1 cellular context compared by ENCODE assay signal in the genomic region with DNA sequence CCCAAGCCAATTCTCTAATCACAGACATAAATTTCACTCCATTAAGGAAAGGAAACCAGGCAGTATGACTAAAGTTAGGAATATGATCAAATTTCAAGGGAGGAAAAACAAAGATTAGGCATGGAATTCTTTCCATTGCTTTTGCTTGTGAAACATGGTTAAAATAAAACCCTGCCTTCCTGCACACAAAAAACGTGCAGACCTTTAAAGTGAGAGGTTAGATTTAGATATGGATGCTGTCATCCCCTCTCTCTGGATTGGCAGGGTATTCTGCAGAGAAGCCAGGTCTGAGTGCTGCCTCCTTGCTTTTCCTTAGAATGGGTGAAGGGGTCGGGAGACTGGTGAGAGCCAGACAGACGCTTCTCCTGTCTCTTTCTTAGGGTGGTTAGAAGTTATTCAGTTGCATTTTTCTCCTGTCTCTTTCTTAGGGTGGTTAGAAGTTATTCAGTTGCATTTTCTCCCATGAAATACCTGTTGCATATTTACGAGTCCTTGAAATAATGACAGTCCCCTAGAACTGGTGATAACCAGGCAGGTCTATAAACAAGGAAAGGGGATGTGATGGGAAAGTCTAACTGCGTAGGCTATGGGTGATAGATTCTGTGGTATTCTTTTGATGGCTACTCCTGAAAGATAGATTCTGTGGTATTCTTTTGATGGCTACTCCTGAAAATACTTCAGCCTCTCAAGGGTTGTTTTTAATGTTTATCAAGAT.
TF ChIP-seq lines count a peak whose summit lies in the region.

No MANE protein-coding gene starts in this region.

TF ChIP-seq in HepG2, 621 proteins besides CTCF, POLR2A, EP300 and RAD21 (continued from another document and continues in another):
- TF ChIP-seq, protein P1, sequence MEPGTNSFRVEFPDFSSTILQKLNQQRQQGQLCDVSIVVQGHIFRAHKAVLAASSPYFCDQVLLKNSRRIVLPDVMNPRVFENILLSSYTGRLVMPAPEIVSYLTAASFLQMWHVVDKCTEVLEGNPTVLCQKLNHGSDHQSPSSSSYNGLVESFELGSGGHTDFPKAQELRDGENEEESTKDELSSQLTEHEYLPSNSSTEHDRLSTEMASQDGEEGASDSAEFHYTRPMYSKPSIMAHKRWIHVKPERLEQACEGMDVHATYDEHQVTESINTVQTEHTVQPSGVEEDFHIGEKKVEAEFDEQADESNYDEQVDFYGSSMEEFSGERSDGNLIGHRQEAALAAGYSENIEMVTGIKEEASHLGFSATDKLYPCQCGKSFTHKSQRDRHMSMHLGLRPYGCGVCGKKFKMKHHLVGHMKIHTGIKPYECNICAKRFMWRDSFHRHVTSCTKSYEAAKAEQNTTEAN (CRISPR knock-in tag; conservative IDR thresholded peaks at IDR 0.05) = 0 out of 2 replicates have a peak, but pooled peaks have one; percentile 62
- TF ChIP-seq HNF4A (CRISPR knock-in tag; IDR thresholded peaks at IDR 0.05) (peak; percentile 22; the same call in 1 of the 2 replicates), ZMYM4 (CRISPR knock-in tag; IDR thresholded peaks at IDR 0.05) (peak; percentile 37; the same call in 1 of the 2 replicates), NFIC (IDR thresholded peaks at IDR 0.05; ENCODE audit: low read length) (peak; percentile 27; the same call in 1 of the 2 replicates), RCOR2 (CRISPR knock-in tag; IDR thresholded peaks at IDR 0.05) (peak; percentile 64; the same call in 1 of the 2 replicates), GATAD2A (CRISPR knock-in tag; IDR thresholded peaks at IDR 0.05) (peak; percentile 62; the same call in 1 of the 2 replicates), FOXP1 (IDR thresholded peaks at IDR 0.05) (no peak), FOXP1 (CRISPR knock-in tag; IDR thresholded peaks at IDR 0.05) (no peak; the same call in 1 of the 2 replicates), ZNF235 (CRISPR knock-in tag; IDR thresholded peaks at IDR 0.05; ENCODE audit: borderline replicate concordance) (no peak), XBP1 (CRISPR knock-in tag; IDR thresholded peaks at IDR 0.05) (no peak), PPARG (CRISPR knock-in tag; conservative IDR thresholded peaks at IDR 0.05) (peak; percentile 48; the same call in 1 of the 2 replicates)
- TF ChIP-seq, protein P2, sequence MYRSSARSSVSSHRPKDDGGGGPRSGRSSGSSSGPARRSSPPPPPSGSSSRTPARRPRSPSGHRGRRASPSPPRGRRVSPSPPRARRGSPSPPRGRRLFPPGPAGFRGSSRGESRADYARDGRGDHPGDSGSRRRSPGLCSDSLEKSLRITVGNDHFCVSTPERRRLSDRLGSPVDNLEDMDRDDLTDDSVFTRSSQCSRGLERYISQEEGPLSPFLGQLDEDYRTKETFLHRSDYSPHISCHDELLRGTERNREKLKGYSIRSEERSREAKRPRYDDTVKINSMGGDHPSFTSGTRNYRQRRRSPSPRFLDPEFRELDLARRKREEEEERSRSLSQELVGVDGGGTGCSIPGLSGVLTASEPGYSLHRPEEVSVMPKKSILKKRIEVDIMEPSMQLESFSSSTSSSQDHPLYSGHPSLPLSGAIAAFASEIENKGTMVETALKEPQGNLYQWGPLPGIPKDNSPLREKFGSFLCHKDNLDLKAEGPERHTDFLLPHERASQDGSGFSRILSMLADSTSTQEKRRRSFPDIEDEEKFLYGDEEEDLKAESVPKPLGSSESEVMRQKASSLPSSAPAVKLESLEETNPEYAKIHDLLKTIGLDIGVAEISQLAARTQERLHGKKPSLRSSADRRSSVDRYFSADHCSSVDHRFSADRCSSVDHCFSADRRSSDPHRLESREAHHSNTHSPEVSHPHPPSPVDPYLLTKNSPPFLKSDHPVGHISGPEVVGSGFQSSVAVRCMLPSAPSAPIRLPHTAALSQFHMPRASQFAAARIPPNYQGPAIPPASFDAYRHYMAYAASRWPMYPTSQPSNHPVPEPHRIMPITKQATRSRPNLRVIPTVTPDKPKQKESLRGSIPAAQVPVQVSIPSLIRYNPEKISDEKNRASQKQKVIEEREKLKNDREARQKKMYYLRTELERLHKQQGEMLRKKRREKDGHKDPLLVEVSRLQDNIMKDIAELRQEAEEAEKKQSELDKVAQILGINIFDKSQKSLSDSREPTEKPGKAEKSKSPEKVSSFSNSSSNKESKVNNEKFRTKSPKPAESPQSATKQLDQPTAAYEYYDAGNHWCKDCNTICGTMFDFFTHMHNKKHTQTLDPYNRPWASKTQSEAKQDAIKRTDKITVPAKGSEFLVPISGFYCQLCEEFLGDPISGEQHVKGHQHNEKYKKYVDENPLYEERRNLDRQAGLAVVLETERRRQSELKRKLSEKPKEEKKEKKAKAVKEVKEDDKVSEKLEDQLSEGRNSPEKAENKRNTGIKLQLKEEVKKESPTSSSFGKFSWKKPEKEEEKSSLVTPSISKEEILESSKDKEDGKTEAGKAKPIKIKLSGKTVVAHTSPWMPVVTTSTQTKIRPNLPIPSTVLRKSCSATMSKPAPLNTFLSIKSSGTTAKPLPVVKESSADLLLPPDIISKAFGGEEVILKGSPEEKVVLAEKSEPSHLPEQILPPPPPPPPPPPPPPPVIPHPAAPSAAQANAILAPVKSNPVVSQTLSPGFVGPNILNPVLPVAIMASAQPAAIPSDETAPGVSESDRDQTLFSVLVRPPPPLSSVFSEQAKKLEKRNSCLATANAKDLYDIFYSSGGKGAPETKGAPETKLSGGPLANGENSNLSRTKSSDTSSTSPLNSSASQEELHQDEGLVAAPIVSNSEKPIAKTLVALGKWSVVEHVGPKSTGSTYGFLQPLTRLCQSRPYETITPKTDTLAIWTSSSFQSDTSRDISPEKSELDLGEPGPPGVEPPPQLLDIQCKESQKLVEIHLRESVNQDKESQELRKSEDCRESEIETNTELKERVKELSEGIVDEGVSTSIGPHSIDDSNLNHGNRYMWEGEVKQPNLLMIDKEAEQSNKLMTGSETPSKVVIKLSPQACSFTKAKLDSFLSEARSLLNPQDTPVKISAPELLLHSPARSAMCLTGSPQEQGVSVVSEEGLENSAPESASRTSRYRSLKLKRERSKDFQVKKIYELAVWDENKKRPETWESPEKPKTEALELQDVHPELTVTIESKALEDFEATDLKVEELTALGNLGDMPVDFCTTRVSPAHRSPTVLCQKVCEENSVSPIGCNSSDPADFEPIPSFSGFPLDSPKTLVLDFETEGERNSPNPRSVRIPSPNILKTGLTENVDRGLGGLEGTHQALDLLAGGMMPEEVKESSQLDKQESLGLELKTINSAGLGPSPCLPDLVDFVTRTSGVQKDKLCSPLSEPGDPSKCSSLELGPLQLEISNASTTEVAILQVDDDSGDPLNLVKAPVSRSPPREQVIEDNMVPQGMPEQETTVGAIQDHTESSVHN (CRISPR knock-in tag; IDR thresholded peaks at IDR 0.05) = no peak
- TF ChIP-seq, protein P3, sequence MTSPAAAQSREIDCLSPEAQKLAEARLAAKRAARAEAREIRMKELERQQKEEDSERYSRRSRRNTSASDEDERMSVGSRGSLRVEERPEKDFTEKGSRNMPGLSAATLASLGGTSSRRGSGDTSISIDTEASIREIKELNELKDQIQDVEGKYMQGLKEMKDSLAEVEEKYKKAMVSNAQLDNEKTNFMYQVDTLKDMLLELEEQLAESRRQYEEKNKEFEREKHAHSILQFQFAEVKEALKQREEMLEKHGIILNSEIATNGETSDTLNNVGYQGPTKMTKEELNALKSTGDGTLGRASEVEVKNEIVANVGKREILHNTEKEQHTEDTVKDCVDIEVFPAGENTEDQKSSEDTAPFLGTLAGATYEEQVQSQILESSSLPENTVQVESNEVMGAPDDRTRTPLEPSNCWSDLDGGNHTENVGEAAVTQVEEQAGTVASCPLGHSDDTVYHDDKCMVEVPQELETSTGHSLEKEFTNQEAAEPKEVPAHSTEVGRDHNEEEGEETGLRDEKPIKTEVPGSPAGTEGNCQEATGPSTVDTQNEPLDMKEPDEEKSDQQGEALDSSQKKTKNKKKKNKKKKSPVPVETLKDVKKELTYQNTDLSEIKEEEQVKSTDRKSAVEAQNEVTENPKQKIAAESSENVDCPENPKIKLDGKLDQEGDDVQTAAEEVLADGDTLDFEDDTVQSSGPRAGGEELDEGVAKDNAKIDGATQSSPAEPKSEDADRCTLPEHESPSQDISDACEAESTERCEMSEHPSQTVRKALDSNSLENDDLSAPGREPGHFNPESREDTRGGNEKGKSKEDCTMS (CRISPR knock-in tag; conservative IDR thresholded peaks at IDR 0.05) = no peak
- TF ChIP-seq, protein P4, sequence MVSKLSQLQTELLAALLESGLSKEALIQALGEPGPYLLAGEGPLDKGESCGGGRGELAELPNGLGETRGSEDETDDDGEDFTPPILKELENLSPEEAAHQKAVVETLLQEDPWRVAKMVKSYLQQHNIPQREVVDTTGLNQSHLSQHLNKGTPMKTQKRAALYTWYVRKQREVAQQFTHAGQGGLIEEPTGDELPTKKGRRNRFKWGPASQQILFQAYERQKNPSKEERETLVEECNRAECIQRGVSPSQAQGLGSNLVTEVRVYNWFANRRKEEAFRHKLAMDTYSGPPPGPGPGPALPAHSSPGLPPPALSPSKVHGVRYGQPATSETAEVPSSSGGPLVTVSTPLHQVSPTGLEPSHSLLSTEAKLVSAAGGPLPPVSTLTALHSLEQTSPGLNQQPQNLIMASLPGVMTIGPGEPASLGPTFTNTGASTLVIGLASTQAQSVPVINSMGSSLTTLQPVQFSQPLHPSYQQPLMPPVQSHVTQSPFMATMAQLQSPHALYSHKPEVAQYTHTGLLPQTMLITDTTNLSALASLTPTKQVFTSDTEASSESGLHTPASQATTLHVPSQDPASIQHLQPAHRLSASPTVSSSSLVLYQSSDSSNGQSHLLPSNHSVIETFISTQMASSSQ (IDR thresholded peaks at IDR 0.05; ENCODE audit: low read depth) = peak; percentile 46; the same call in 1 of the 2 replicates
- TF ChIP-seq, protein P4 (CRISPR knock-in tag; IDR thresholded peaks at IDR 0.05; ENCODE audit: borderline replicate concordance) = peak; percentile 77; the same call in 1 of the 2 replicates
- TF ChIP-seq, protein P5, sequence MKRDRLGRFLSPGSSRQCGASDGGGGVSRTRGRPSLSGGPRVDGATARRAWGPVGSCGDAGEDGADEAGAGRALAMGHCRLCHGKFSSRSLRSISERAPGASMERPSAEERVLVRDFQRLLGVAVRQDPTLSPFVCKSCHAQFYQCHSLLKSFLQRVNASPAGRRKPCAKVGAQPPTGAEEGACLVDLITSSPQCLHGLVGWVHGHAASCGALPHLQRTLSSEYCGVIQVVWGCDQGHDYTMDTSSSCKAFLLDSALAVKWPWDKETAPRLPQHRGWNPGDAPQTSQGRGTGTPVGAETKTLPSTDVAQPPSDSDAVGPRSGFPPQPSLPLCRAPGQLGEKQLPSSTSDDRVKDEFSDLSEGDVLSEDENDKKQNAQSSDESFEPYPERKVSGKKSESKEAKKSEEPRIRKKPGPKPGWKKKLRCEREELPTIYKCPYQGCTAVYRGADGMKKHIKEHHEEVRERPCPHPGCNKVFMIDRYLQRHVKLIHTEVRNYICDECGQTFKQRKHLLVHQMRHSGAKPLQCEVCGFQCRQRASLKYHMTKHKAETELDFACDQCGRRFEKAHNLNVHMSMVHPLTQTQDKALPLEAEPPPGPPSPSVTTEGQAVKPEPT (CRISPR knock-in tag; IDR thresholded peaks at IDR 0.05; ENCODE audit: low read depth) = no peak
- TF ChIP-seq, protein P6, sequence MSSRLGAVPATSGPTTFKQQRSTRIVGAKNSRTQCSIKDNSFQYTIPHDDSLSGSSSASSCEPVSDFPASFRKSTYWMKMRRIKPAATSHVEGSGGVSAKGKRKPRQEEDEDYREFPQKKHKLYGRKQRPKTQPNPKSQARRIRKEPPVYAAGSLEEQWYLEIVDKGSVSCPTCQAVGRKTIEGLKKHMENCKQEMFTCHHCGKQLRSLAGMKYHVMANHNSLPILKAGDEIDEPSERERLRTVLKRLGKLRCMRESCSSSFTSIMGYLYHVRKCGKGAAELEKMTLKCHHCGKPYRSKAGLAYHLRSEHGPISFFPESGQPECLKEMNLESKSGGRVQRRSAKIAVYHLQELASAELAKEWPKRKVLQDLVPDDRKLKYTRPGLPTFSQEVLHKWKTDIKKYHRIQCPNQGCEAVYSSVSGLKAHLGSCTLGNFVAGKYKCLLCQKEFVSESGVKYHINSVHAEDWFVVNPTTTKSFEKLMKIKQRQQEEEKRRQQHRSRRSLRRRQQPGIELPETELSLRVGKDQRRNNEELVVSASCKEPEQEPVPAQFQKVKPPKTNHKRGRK (CRISPR knock-in tag; IDR thresholded peaks at IDR 0.05) = no peak
- TF ChIP-seq, protein P7, sequence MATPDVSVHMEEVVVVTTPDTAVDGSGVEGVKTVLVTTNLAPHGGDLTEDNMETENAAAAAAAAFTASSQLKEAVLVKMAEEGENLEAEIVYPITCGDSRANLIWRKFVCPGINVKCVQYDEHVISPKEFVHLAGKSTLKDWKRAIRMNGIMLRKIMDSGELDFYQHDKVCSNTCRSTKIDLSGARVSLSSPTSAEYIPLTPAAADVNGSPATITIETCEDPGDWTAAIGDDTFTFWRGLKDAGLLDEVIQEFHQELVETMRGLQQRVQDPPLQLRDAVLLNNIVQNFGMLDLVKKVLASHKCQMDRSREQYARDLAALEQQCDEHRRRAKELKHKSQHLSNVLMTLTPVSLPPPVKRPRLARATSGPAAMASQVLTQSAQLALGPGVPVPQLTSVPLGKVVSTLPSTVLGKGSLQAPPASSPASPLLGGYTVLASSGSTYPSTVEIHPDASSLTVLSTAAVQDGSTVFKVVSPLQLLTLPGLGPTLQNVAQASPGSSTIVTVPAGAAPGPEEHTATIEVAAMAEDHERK (CRISPR knock-in tag; IDR thresholded peaks at IDR 0.05; ENCODE audit: low read depth) = no peak
- TF ChIP-seq, protein P8, sequence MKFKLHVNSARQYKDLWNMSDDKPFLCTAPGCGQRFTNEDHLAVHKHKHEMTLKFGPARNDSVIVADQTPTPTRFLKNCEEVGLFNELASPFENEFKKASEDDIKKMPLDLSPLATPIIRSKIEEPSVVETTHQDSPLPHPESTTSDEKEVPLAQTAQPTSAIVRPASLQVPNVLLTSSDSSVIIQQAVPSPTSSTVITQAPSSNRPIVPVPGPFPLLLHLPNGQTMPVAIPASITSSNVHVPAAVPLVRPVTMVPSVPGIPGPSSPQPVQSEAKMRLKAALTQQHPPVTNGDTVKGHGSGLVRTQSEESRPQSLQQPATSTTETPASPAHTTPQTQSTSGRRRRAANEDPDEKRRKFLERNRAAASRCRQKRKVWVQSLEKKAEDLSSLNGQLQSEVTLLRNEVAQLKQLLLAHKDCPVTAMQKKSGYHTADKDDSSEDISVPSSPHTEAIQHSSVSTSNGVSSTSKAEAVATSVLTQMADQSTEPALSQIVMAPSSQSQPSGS (CRISPR knock-in tag; IDR thresholded peaks at IDR 0.05) = peak; percentile 32; the same call in 1 of the 2 replicates
